16 cellular contexts compared by ENCODE assay signal in the genomic region with DNA sequence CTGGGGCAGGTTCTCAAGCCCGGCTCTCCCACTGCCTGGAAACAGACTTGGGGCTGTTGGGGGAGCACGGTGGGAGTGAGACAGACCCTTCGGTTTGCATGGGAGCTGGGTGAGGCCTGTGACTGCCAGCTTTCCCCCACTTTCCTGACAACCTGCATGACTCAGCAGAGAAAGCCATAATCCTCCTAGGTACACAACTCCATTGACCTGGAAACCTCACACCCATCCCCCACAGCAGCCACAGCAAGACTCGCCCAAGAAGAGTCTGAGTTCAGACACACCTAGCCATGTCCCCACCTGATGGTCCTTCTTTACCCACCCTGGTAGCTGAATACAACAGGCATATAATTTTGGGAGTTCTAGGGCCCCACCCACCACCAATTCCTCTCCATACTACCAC. TPM values are rescaled to one million over a fixed set of nuclear protein-coding genes. Genes with fewer than 3 reads are reported as not detected.
DNase-seq lines count a peak whose midpoint lies in the region; ATAC-seq, FAIRE-seq and TF ChIP-seq lines count a peak whose summit lies in the region.
"Had no signal": no experiment of that assay in that cellular context is flagged by ENCODE, and none has a peak within 500 bp of the region (broad histone marks: within the 10 kb centered on the region; RNA-seq: fewer than 3 reads in every experiment).

No MANE protein-coding gene starts in this region.

- DNase-seq in H9 (peak; percentile 16), PC-3 (peak; percentile 68), endodermal cell (no peak), keratinocyte (ENCODE audit: low read depth, low spot score) (no peak), T-cell (no peak), AML-193 (lab: John Stamatoyannopoulos, UW) (no peak)
- DNase-seq in activated CD4-positive, CD25-positive, alpha-beta regulatory T cell (lab: John Stamatoyannopoulos, UW): no peak
- DNase-seq: CD8-positive, alpha-beta T cell; COR-L47; H7 had no signal

- no peaks in the 10 kb centered on the region for H3K27me3 ChIP-seq in H9 (ENCODE audit: insufficient read depth, low read length)
- H3K27me3 ChIP-seq in PC-3 (ENCODE audit: low read length): no peaks in the 10 kb centered on the region
- H3K27me3 ChIP-seq in endodermal cell (ENCODE audit: control insufficient read depth, insufficient read depth, low read length, poor library complexity, severe bottlenecking): no peaks in the 10 kb centered on the region
- H3K27me3 ChIP-seq in keratinocyte (ENCODE audit: control insufficient read depth, extremely low read depth, insufficient read depth, low read length): no peaks in the 10 kb centered on the region

- POLR2A ChIA-PET in PC-3 (lab: Charles Lee; ENCODE audit: unreplicated experiment): no interaction called here
- POLR2A ChIA-PET in T-cell (lab: Charles Lee): no interaction called here

- H3F3A ChIP-seq in PC-3 (ENCODE audit: low read length, unreplicated experiment): no peaks in the 10 kb centered on the region

- H3K36me3 Mint-ChIP-seq in H9 (ENCODE audit: insufficient read depth in 1 of 3, low read depth in 3 of 3) (peaks cover 3 to 13% (median 8%) of the 10 kb centered on the region in 3 experiments; a peak in 6 of 7 replicates), endodermal cell (ENCODE audit: low read depth) (no peaks in the 10 kb centered on the region), T-cell (peaks cover 16% of the 10 kb centered on the region)
- H3K36me3 Mint-ChIP-seq: CD14-positive monocyte had no signal

- H3K79me2 ChIP-seq in H9 (ENCODE audit: insufficient read depth, low read length) (no peaks in the 10 kb centered on the region), PC-3 (ENCODE audit: low read length) (no peaks in the 10 kb centered on the region), keratinocyte (ENCODE audit: control insufficient read depth, insufficient read depth, low read length) (no peaks in the 10 kb centered on the region)

- no peak overlapping the region for H3K27ac ChIP-seq in H9 (ENCODE audit: insufficient read length, low read depth, low read length)
- peak overlapping the region; percentile 98 for H3K27ac ChIP-seq in PC-3 (ENCODE audit: low read length)
- H3K27ac ChIP-seq in endodermal cell (ENCODE audit: low read depth, low read length): no peak overlapping the region
- H3K27ac ChIP-seq in keratinocyte (ENCODE audit: control insufficient read depth, insufficient read depth, low read length): no peak overlapping the region
- H3K27ac ChIP-seq: A549 had no signal

- H4K20me1 ChIP-seq in H9 (ENCODE audit: control insufficient read depth, insufficient read depth, insufficient read length) (no peaks in the 10 kb centered on the region), PC-3 (ENCODE audit: low read length) (no peaks in the 10 kb centered on the region), keratinocyte (ENCODE audit: control insufficient read depth, extremely low read depth, insufficient read depth, low read length) (no peaks in the 10 kb centered on the region)

- H2BK15ac ChIP-seq in H9 (ENCODE audit: low read depth, low read length): no peak overlapping the region

- H3K9me1 ChIP-seq in keratinocyte (ENCODE audit: control insufficient read depth, extremely low read depth, insufficient read depth, low read length): no peaks in the 10 kb centered on the region

- H3K14ac ChIP-seq in H9 (ENCODE audit: insufficient read depth, low read length): no peak overlapping the region

- H3K56ac ChIP-seq in H9 (ENCODE audit: insufficient read length, low read depth, low read length): no peak overlapping the region

- H2BK5ac ChIP-seq in H9 (ENCODE audit: insufficient read length, low read length): no peak overlapping the region

- no peak overlapping the region for H2BK20ac ChIP-seq in H9 (ENCODE audit: low read depth, low read length, poor library complexity, severe bottlenecking)

- H3K4me3 ChIP-seq in PC-3 (ENCODE audit: low read length) (no peak overlapping the region; the same call in 1 of the 2 replicates), endodermal cell (ENCODE audit: low read length) (no peak overlapping the region), keratinocyte (ENCODE audit: control insufficient read depth in 2 of 3, extremely low read depth in 1 of 3, insufficient read depth in 2 of 3, low read depth in 1 of 3, low read length in 3 of 3) (no peak overlapping the region)
- H3K4me3 ChIP-seq: A549, GM12878, GM23338 had no signal

- H3K9me3 ChIP-seq in H9 (ENCODE audit: control insufficient read depth, low read depth, low read length) (peaks cover 18% of the 10 kb centered on the region), PC-3 (ENCODE audit: low read length) (no peaks in the 10 kb centered on the region), endodermal cell (ENCODE audit: control insufficient read depth, low read length) (no peaks in the 10 kb centered on the region), keratinocyte (ENCODE audit: control insufficient read depth, low read depth, low read length) (no peaks in the 10 kb centered on the region)
- H3K9me3 ChIP-seq: A549 had no signal

- no CpG with 5 or more reads among the region's 4 CpGs for WGBS in H9 (ENCODE audit: extremely low coverage, insufficient read length, low lambda C conversion rate)
- WGBS in endodermal cell (ENCODE audit: insufficient coverage in 1 of 2, insufficient read length in 1 of 2), 2 experiments: 78 to 83% methylated on average over 1 to 3 of the region's 4 CpGs

- dilution Hi-C loops in keratinocyte (cut with MboI; ENCODE audit: extremely low pct_ligation_motif_present, low sequenced_read_pairs): no loop called here

- H3K9me3 Mint-ChIP-seq in H9 (peaks cover 90 to 97% of the 10 kb centered on the region in 2 experiments), endodermal cell (peaks cover 79% of the 10 kb centered on the region), T-cell (peaks cover 2 to 26% (median 5%) of the 10 kb centered on the region in 3 donors)

- no peak overlapping the region for H2AK5ac ChIP-seq in H9 (ENCODE audit: insufficient read length, low read length)

- H3K9ac ChIP-seq in H9 (ENCODE audit: extremely low read depth, insufficient read length, low read length): no peak overlapping the region
- H3K9ac ChIP-seq in PC-3 (ENCODE audit: low read length): peak overlapping the region; percentile 74
- H3K9ac ChIP-seq in endodermal cell (ENCODE audit: extremely low read depth, low read length, poor library complexity, severe bottlenecking): no peak overlapping the region
- no peak overlapping the region for H3K9ac ChIP-seq in keratinocyte (ENCODE audit: control insufficient read depth, extremely low read depth, insufficient read depth, low read length)

- TF ChIP-seq CTCF in H9 (conservative IDR thresholded peaks at IDR 0.05) (no peak), PC-3 (conservative IDR thresholded peaks at IDR 0.05; ENCODE audit: low read depth, low read length) (no peak), endodermal cell (conservative IDR thresholded peaks at IDR 0.05) (no peak), keratinocyte (optimal IDR thresholded peaks at IDR 0.05 in 1 of 3, IDR thresholded peaks at IDR 0.05 in 1 of 3, conservative IDR thresholded peaks at IDR 0.05 in 1 of 3; ENCODE audit: extremely low read depth in 1 of 3, insufficient read depth in 2 of 3, low read length in 3 of 3) (no peak)

- H3K27ac Mint-ChIP-seq in H9 (no peak overlapping the region; a peak in 1 of 7 replicates), endodermal cell (peak overlapping the region; percentile 86), T-cell (no peak overlapping the region)
- H3K27ac Mint-ChIP-seq: CD14-positive monocyte; CD8-positive, alpha-beta T cell; GM23338 had no signal

- H2AFZ ChIP-seq in H9 (ENCODE audit: low read length) (no peak overlapping the region), PC-3 (ENCODE audit: low read length) (peak overlapping the region; percentile 68), keratinocyte (ENCODE audit: control insufficient read depth, low read length) (peak overlapping the region; percentile 19)
- H2AFZ ChIP-seq: GM23338 had no signal

- H3K79me1 ChIP-seq in H9 (ENCODE audit: insufficient read depth, low read depth, low read length, poor library complexity, severe bottlenecking): no peaks in the 10 kb centered on the region

- no peak overlapping the region for H3K4me2 ChIP-seq in H9 (ENCODE audit: insufficient read depth, insufficient read length, low read length)
- peak overlapping the region; percentile 72 for H3K4me2 ChIP-seq in PC-3 (ENCODE audit: low read length)
- H3K4me2 ChIP-seq in keratinocyte (ENCODE audit: control insufficient read depth, extremely low read depth, insufficient read depth, low read depth, low read length): no peak overlapping the region
- H3K4me2 ChIP-seq: A549, GM23338 had no signal

- H3K23ac ChIP-seq in H9 (ENCODE audit: insufficient read length, low read depth, low read length): no peak overlapping the region

- no peak for FAIRE-seq in keratinocyte (lab: Jason Lieb, UNC)
- FAIRE-seq: A549, GM12878, GM18507 had no signal

- H3K4me1 ChIP-seq in H9 (ENCODE audit: insufficient read depth, low read length): no peaks in the 10 kb centered on the region
- H3K4me1 ChIP-seq in PC-3 (ENCODE audit: insufficient read depth, low read length): peaks cover 39% of the 10 kb centered on the region
- no peaks in the 10 kb centered on the region for H3K4me1 ChIP-seq in endodermal cell (ENCODE audit: control insufficient read depth, insufficient read depth, low read length)
- peaks cover 12% of the 10 kb centered on the region for H3K4me1 ChIP-seq in keratinocyte (ENCODE audit: control insufficient read depth, extremely low read depth, insufficient read depth, low read length)
- H3K4me1 ChIP-seq: A549 had no signal

- no peaks in the 10 kb centered on the region for H3K9me2 ChIP-seq in PC-3 (replicated peaks; ENCODE audit: low read length)

- peaks cover 0 to 7% of the 10 kb centered on the region in 2 experiments; a peak in 1 of 4 replicates for H3K4me1 Mint-ChIP-seq in H9
- H3K4me1 Mint-ChIP-seq in endodermal cell: peaks cover 6% of the 10 kb centered on the region
- no peaks in the 10 kb centered on the region for H3K4me1 Mint-ChIP-seq in T-cell
- H3K4me1 Mint-ChIP-seq: CD14-positive monocyte, GM23338 had no signal

- intact Hi-C loops in PC-3 (cut with micrococcal nuclease): loop anchor here (2.0 to 10.0 kb wide), 2 partner anchors 57 to 219 kb away; partner anchors contain the start of genes NBDY and UBQLN2

- H3K23me2 ChIP-seq in H9 (ENCODE audit: insufficient read length, low read depth, low read length, poor library complexity, severe bottlenecking): no peaks in the 10 kb centered on the region

- no TSS peak for BruUV-seq in PC-3 (replicated peaks; lab: Mats Ljungman, UMichigan)

- ATAC-seq in PC-3: peak; percentile 8; the same call in 1 of the 2 replicates
- ATAC-seq in T-cell (replicated peaks in 1 of 4): no peak
- ATAC-seq in GM19351 (IDR thresholded peaks at IDR 0.05; ENCODE audit: unreplicated experiment): no peak
- ATAC-seq: A549; CD8-positive, alpha-beta T cell; GM12878; GM23338 had no signal

- H3K18ac ChIP-seq in H9 (ENCODE audit: insufficient read length, low read depth, low read length): no peak overlapping the region

- H3K27me3 Mint-ChIP-seq in H9 (ENCODE audit: low read depth) (no peaks in the 10 kb centered on the region), endodermal cell (ENCODE audit: insufficient read depth) (no peaks in the 10 kb centered on the region), T-cell (peaks cover 0 to 52% of the 10 kb centered on the region in 2 donors)

- no peak overlapping the region for H2BK120ac ChIP-seq in H9 (ENCODE audit: low read depth, low read length, poor library complexity, severe bottlenecking)

- H4K91ac ChIP-seq in H9 (ENCODE audit: insufficient read length, low read depth, low read length): no peak overlapping the region

- H3K36me3 ChIP-seq in PC-3 (ENCODE audit: low read depth, low read length) (no peaks in the 10 kb centered on the region), endodermal cell (ENCODE audit: control insufficient read depth, insufficient read depth, low read length) (no peaks in the 10 kb centered on the region), keratinocyte (ENCODE audit: control insufficient read depth in 2 of 2, extremely low read depth in 1 of 2, insufficient read depth in 2 of 2, low read length in 2 of 2) (no peaks in the 10 kb centered on the region)

- no peak overlapping the region for H4K5ac ChIP-seq in H9 (ENCODE audit: insufficient read length, low read depth, low read length)

- no peak overlapping the region for H3K4ac ChIP-seq in H9 (ENCODE audit: low read depth, low read length)

- H3T11ph ChIP-seq in H9 (ENCODE audit: low read length): no peak overlapping the region

- H3K4me3 Mint-ChIP-seq in H9 (no peak overlapping the region; a peak in 1 of 5 replicates), endodermal cell (no peak overlapping the region), T-cell (no peak overlapping the region)
- H3K4me3 Mint-ChIP-seq: CD14-positive monocyte; CD8-positive, alpha-beta T cell; GM23338 had no signal

- CTCF ChIA-PET in PC-3 (lab: Charles Lee) (no interaction called here), T-cell (lab: Charles Lee) (no interaction called here)

- H2BK12ac ChIP-seq in H9 (ENCODE audit: insufficient read length, low read depth, low read length): no peak overlapping the region

- no peak overlapping the region for H4K8ac ChIP-seq in H9 (replicated peaks; ENCODE audit: insufficient read length, low read depth, low read length)

RNA-seq across cellular contexts. Expression of gene UBQLN2, which starts 57.6 kb away (rescaled TPM):
- total RNA-seq in H9 (2021): 28.5 and 30.0 TPM in 2 replicates
- total RNA-seq in PC-3 (2014; rRNA removed): 9.7 and 16.6 TPM in 2 replicates
- total RNA-seq in endodermal cell: 10 to 100 TPM; 28.9 to 31.3 TPM
- 41.4 TPM for polyA plus RNA-seq in endodermal cell (2013, experiment 1 of 2)
- polyA plus RNA-seq in endodermal cell (2013, experiment 2 of 2): 37.6 TPM
- polyA plus RNA-seq in keratinocyte: 20.1 to 27.5 TPM (median 21.2 TPM) in 3 replicates
- polyA plus RNA-seq in keratinocyte (2011; ENCODE audit: low read depth): 10.1 TPM
- polyA plus RNA-seq in keratinocyte (2011; cell fraction: cytosol; rRNA removed): 21.4 and 28.0 TPM in 2 replicates
- 38.7 and 38.8 TPM in 2 replicates for polyA plus RNA-seq in keratinocyte (2011; cell fraction: nucleus; rRNA removed)
- 22.2 and 26.5 TPM in 2 replicates for polyA plus RNA-seq in keratinocyte (2012; ENCODE audit: low replicate concordance)
- polyA minus RNA-seq in keratinocyte: 31.0 to 49.4 TPM (median 32.4 TPM) in 3 replicates
- polyA minus RNA-seq in keratinocyte (2011; cell fraction: cytosol; rRNA and poly(A)+ RNA removed): 23.8 TPM
- polyA minus RNA-seq in keratinocyte (2011; cell fraction: nucleus; rRNA and poly(A)+ RNA removed): 31.8 and 47.9 TPM in 2 replicates
- total RNA-seq in T-cell: 10 to 100 TPM; 46.3 to 57.7 (median 53.7) TPM

Comparison
In these comparisons a context has a peak if more than half of its experiments do, and no peak if none do; other contexts are left out.
1. DNase-seq: peak in H9 (single experiment) and PC-3 (single experiment); none in endodermal cell (single experiment), keratinocyte (single experiment), T-cell (0 of 34), AML-193 (0 of 2) and activated CD4-positive, CD25-positive, alpha-beta regulatory T cell (0 of 4).